ENCODE assay signal across 2 cellular contexts in the genomic region with DNA sequence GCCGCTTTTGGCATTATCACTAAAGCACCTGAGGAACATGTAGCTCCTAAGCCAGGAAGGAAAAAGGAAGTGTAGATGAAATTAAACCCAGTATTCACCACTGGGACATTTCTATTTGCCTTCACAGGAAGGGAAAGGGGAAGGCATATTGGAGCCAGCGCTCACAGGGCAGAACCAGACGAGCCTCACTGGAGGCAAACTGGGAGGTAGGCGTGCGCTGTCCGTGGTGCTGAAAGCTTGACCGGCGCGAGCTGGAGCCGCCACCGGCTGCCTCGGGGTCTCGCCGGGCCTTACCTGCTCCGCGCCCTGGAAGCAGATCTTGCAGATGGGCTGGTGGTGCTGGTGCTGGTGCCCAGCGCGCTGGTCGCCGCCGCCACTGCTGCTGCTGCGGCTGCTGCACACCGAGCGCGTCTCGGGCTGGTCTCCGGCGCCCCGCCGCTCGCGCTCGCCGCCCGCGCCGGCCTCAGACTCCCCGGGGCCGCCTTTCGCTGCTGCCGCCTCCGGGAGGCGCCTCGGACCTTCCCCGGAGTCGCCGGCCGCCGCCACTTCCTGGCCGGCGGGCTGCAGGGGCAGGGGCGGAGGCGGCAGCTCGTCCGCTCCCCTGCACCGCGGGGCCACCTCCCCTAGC.
TF ChIP-seq lines count a peak whose summit lies in the region.

No MANE protein-coding gene starts in this region.

TF ChIP-seq in Ishikawa, 13 proteins besides CTCF, POLR2A, EP300 and RAD21 (continued from another document):
- TF ChIP-seq, protein P1, sequence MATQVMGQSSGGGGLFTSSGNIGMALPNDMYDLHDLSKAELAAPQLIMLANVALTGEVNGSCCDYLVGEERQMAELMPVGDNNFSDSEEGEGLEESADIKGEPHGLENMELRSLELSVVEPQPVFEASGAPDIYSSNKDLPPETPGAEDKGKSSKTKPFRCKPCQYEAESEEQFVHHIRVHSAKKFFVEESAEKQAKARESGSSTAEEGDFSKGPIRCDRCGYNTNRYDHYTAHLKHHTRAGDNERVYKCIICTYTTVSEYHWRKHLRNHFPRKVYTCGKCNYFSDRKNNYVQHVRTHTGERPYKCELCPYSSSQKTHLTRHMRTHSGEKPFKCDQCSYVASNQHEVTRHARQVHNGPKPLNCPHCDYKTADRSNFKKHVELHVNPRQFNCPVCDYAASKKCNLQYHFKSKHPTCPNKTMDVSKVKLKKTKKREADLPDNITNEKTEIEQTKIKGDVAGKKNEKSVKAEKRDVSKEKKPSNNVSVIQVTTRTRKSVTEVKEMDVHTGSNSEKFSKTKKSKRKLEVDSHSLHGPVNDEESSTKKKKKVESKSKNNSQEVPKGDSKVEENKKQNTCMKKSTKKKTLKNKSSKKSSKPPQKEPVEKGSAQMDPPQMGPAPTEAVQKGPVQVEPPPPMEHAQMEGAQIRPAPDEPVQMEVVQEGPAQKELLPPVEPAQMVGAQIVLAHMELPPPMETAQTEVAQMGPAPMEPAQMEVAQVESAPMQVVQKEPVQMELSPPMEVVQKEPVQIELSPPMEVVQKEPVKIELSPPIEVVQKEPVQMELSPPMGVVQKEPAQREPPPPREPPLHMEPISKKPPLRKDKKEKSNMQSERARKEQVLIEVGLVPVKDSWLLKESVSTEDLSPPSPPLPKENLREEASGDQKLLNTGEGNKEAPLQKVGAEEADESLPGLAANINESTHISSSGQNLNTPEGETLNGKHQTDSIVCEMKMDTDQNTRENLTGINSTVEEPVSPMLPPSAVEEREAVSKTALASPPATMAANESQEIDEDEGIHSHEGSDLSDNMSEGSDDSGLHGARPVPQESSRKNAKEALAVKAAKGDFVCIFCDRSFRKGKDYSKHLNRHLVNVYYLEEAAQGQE (IDR thresholded peaks at IDR 0.05; ENCODE audit: low read depth): peak; percentile 99
- TF ChIP-seq ZBTB7A (IDR thresholded peaks at IDR 0.05; ENCODE audit: low read depth) (peak; percentile 31; the same call in 1 of the 2 replicates), TCF12 (IDR thresholded peaks at IDR 0.05; ENCODE audit: low read depth) (no peak), YY1 (IDR thresholded peaks at IDR 0.05; ENCODE audit: low read depth) (no peak), TAF1 (IDR thresholded peaks at IDR 0.05; ENCODE audit: low read depth) (no peak), CREB1 (IDR thresholded peaks at IDR 0.05; ENCODE audit: low read depth) (no peak)
- TF ChIP-seq, protein P2, sequence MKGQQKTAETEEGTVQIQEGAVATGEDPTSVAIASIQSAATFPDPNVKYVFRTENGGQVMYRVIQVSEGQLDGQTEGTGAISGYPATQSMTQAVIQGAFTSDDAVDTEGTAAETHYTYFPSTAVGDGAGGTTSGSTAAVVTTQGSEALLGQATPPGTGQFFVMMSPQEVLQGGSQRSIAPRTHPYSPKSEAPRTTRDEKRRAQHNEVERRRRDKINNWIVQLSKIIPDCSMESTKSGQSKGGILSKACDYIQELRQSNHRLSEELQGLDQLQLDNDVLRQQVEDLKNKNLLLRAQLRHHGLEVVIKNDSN (IDR thresholded peaks at IDR 0.05): no peak

TF ChIP-seq in HepG2, 621 proteins besides CTCF, POLR2A, EP300 and RAD21 (continued from another document and continues in another):
- TF ChIP-seq, protein P3, sequence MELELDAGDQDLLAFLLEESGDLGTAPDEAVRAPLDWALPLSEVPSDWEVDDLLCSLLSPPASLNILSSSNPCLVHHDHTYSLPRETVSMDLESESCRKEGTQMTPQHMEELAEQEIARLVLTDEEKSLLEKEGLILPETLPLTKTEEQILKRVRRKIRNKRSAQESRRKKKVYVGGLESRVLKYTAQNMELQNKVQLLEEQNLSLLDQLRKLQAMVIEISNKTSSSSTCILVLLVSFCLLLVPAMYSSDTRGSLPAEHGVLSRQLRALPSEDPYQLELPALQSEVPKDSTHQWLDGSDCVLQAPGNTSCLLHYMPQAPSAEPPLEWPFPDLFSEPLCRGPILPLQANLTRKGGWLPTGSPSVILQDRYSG (CRISPR knock-in tag; IDR thresholded peaks at IDR 0.05): no peak
- TF ChIP-seq MTA1 (CRISPR knock-in tag; IDR thresholded peaks at IDR 0.05; ENCODE audit: borderline replicate concordance): no peak
- TF ChIP-seq, protein P4, sequence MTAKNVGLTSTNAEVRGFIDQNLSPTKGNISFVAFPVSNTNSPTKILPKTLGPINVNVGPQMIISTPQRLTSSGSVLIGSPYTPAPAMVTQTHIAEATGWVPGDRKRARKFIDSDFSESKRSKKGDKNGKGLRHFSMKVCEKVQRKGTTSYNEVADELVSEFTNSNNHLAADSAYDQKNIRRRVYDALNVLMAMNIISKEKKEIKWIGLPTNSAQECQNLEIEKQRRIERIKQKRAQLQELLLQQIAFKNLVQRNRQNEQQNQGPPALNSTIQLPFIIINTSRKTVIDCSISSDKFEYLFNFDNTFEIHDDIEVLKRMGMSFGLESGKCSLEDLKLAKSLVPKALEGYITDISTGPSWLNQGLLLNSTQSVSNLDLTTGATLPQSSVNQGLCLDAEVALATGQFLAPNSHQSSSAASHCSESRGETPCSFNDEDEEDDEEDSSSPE (CRISPR knock-in tag; IDR thresholded peaks at IDR 0.05): no peak
- 0 out of 2 replicates have a peak, but pooled peaks have one; percentile 48 for TF ChIP-seq NKX3-1 (CRISPR knock-in tag; IDR thresholded peaks at IDR 0.05)
- TF ChIP-seq ZNF75D (CRISPR knock-in tag; IDR thresholded peaks at IDR 0.05; ENCODE audit: borderline replicate concordance): no peak
- no peak for TF ChIP-seq ZNF264 (CRISPR knock-in tag; IDR thresholded peaks at IDR 0.05)
- no peak for TF ChIP-seq TOPORS (CRISPR knock-in tag; IDR thresholded peaks at IDR 0.05)
- no peak for TF ChIP-seq FOSL1 (CRISPR knock-in tag; IDR thresholded peaks at IDR 0.05; ENCODE audit: borderline replicate concordance)
- no peak for TF ChIP-seq ZNF282 (IDR thresholded peaks at IDR 0.05; ENCODE audit: partially characterized antibody)
- TF ChIP-seq, protein P5, sequence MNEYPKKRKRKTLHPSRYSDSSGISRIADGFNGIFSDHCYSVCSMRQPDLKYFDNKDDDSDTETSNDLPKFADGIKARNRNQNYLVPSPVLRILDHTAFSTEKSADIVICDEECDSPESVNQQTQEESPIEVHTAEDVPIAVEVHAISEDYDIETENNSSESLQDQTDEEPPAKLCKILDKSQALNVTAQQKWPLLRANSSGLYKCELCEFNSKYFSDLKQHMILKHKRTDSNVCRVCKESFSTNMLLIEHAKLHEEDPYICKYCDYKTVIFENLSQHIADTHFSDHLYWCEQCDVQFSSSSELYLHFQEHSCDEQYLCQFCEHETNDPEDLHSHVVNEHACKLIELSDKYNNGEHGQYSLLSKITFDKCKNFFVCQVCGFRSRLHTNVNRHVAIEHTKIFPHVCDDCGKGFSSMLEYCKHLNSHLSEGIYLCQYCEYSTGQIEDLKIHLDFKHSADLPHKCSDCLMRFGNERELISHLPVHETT (CRISPR knock-in tag; conservative IDR thresholded peaks at IDR 0.05): no peak
- TF ChIP-seq FIP1L1 (IDR thresholded peaks at IDR 0.05; ENCODE audit: borderline replicate concordance, insufficient read depth, low read depth, low read length): no peak
- no peak for TF ChIP-seq ZNF33B (CRISPR knock-in tag; IDR thresholded peaks at IDR 0.05)
- TF ChIP-seq ZNF496 (CRISPR knock-in tag; IDR thresholded peaks at IDR 0.05; ENCODE audit: insufficient replicate concordance): no peak
- 0 out of 2 replicates have a peak, but pooled peaks have one; percentile 34 for TF ChIP-seq SPEN (CRISPR knock-in tag; IDR thresholded peaks at IDR 0.05; ENCODE audit: low read depth)
- TF ChIP-seq POLR2AphosphoS5 (IDR thresholded peaks at IDR 0.05; ENCODE audit: low read depth, low read length): no peak
- no peak for TF ChIP-seq ZNF747 (CRISPR knock-in tag; IDR thresholded peaks at IDR 0.05; ENCODE audit: borderline replicate concordance)
- TF ChIP-seq ZNF577 (CRISPR knock-in tag; IDR thresholded peaks at IDR 0.05; ENCODE audit: borderline replicate concordance, low read depth): no peak
- TF ChIP-seq MYC (CRISPR knock-in tag; IDR thresholded peaks at IDR 0.05; ENCODE audit: borderline replicate concordance): no peak
- TF ChIP-seq, protein P6, sequence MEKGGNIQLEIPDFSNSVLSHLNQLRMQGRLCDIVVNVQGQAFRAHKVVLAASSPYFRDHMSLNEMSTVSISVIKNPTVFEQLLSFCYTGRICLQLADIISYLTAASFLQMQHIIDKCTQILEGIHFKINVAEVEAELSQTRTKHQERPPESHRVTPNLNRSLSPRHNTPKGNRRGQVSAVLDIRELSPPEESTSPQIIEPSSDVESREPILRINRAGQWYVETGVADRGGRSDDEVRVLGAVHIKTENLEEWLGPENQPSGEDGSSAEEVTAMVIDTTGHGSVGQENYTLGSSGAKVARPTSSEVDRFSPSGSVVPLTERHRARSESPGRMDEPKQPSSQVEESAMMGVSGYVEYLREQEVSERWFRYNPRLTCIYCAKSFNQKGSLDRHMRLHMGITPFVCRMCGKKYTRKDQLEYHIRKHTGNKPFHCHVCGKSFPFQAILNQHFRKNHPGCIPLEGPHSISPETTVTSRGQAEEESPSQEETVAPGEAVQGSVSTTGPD (CRISPR knock-in tag; IDR thresholded peaks at IDR 0.05): no peak
- TF ChIP-seq, protein P7, sequence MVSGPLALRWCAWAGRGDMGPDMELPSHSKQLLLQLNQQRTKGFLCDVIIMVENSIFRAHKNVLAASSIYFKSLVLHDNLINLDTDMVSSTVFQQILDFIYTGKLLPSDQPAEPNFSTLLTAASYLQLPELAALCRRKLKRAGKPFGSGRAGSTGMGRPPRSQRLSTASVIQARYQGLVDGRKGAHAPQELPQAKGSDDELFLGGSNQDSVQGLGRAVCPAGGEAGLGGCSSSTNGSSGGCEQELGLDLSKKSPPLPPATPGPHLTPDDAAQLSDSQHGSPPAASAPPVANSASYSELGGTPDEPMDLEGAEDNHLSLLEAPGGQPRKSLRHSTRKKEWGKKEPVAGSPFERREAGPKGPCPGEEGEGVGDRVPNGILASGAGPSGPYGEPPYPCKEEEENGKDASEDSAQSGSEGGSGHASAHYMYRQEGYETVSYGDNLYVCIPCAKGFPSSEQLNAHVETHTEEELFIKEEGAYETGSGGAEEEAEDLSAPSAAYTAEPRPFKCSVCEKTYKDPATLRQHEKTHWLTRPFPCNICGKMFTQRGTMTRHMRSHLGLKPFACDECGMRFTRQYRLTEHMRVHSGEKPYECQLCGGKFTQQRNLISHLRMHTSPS (CRISPR knock-in tag; IDR thresholded peaks at IDR 0.05; ENCODE audit: low read depth): no peak
- TF ChIP-seq, protein P8, sequence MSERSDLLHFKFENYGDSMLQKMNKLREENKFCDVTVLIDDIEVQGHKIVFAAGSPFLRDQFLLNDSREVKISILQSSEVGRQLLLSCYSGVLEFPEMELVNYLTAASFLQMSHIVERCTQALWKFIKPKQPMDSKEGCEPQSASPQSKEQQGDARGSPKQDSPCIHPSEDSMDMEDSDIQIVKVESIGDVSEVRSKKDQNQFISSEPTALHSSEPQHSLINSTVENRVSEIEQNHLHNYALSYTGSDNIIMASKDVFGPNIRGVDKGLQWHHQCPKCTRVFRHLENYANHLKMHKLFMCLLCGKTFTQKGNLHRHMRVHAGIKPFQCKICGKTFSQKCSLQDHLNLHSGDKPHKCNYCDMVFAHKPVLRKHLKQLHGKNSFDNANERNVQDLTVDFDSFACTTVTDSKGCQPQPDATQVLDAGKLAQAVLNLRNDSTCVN (CRISPR knock-in tag; IDR thresholded peaks at IDR 0.05; ENCODE audit: borderline replicate concordance): 0 out of 2 replicates have a peak, but pooled peaks have one; percentile 62
- TF ChIP-seq PHF8 (CRISPR knock-in tag; IDR thresholded peaks at IDR 0.05): no peak
- no peak for TF ChIP-seq MXD4 (CRISPR knock-in tag; IDR thresholded peaks at IDR 0.05)
- TF ChIP-seq, protein P9, sequence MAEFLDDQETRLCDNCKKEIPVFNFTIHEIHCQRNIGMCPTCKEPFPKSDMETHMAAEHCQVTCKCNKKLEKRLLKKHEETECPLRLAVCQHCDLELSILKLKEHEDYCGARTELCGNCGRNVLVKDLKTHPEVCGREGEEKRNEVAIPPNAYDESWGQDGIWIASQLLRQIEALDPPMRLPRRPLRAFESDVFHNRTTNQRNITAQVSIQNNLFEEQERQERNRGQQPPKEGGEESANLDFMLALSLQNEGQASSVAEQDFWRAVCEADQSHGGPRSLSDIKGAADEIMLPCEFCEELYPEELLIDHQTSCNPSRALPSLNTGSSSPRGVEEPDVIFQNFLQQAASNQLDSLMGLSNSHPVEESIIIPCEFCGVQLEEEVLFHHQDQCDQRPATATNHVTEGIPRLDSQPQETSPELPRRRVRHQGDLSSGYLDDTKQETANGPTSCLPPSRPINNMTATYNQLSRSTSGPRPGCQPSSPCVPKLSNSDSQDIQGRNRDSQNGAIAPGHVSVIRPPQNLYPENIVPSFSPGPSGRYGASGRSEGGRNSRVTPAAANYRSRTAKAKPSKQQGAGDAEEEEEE (CRISPR knock-in tag; IDR thresholded peaks at IDR 0.05; ENCODE audit: borderline replicate concordance): no peak
- TF ChIP-seq POGZ (CRISPR knock-in tag; IDR thresholded peaks at IDR 0.05): no peak
- TF ChIP-seq HOXA3 (CRISPR knock-in tag; IDR thresholded peaks at IDR 0.05): 0 out of 2 replicates have a peak, but pooled peaks have one; percentile 25
- no peak for TF ChIP-seq SP2 (CRISPR knock-in tag; IDR thresholded peaks at IDR 0.05)
- no peak for TF ChIP-seq ADNP (CRISPR knock-in tag; IDR thresholded peaks at IDR 0.05)
- no peak for TF ChIP-seq ZNF136 (CRISPR knock-in tag; IDR thresholded peaks at IDR 0.05; ENCODE audit: low read depth)
- TF ChIP-seq SKI (IDR thresholded peaks at IDR 0.05; ENCODE audit: partially characterized antibody): no peak
- TF ChIP-seq TEAD3 (CRISPR knock-in tag; optimal IDR thresholded peaks at IDR 0.05; ENCODE audit: borderline replicate concordance): no peak
- TF ChIP-seq ZNF484 (CRISPR knock-in tag; IDR thresholded peaks at IDR 0.05; ENCODE audit: borderline replicate concordance, low read depth): no peak; the same call in 1 of the 2 replicates
- TF ChIP-seq, protein P10, sequence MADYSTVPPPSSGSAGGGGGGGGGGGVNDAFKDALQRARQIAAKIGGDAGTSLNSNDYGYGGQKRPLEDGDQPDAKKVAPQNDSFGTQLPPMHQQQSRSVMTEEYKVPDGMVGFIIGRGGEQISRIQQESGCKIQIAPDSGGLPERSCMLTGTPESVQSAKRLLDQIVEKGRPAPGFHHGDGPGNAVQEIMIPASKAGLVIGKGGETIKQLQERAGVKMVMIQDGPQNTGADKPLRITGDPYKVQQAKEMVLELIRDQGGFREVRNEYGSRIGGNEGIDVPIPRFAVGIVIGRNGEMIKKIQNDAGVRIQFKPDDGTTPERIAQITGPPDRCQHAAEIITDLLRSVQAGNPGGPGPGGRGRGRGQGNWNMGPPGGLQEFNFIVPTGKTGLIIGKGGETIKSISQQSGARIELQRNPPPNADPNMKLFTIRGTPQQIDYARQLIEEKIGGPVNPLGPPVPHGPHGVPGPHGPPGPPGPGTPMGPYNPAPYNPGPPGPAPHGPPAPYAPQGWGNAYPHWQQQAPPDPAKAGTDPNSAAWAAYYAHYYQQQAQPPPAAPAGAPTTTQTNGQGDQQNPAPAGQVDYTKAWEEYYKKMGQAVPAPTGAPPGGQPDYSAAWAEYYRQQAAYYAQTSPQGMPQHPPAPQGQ (CRISPR knock-in tag; IDR thresholded peaks at IDR 0.05; ENCODE audit: borderline replicate concordance): no peak
- TF ChIP-seq ZNF274 (CRISPR knock-in tag; IDR thresholded peaks at IDR 0.05): no peak
- TF ChIP-seq LCORL (IDR thresholded peaks at IDR 0.05): no peak
- no peak for TF ChIP-seq LCORL (CRISPR knock-in tag; IDR thresholded peaks at IDR 0.05)
- TF ChIP-seq HMG20A (CRISPR knock-in tag; IDR thresholded peaks at IDR 0.05; ENCODE audit: borderline replicate concordance): no peak
- no peak for TF ChIP-seq MED13 (CRISPR knock-in tag; IDR thresholded peaks at IDR 0.05)
- no peak for TF ChIP-seq RFX1 (IDR thresholded peaks at IDR 0.05)
- no peak for TF ChIP-seq ZNF292 (CRISPR knock-in tag; IDR thresholded peaks at IDR 0.05; ENCODE audit: borderline replicate concordance, low read depth)
- no peak for TF ChIP-seq SOX6 (IDR thresholded peaks at IDR 0.05)
- TF ChIP-seq SOX6 (CRISPR knock-in tag; IDR thresholded peaks at IDR 0.05): no peak
- no peak for TF ChIP-seq ZNF616 (CRISPR knock-in tag; IDR thresholded peaks at IDR 0.05; ENCODE audit: low read depth)
- peak; percentile 57; the same call in 1 of the 2 replicates for TF ChIP-seq MAF1 (CRISPR knock-in tag; IDR thresholded peaks at IDR 0.05; ENCODE audit: borderline replicate concordance)
